ENCODE assay signal across 12 cellular contexts in genomic region chr1:19433610-19433999, GRCh38. TPM values are rescaled to one million over a fixed set of nuclear protein-coding genes. Genes with fewer than 3 reads are reported as not detected.
DNase-seq lines count a peak whose midpoint lies in the region; ATAC-seq, FAIRE-seq and TF ChIP-seq lines count a peak whose summit lies in the region.
"Had no signal": no experiment of that assay in that cellular context is flagged by ENCODE, and none has a peak within 500 bp of the region (broad histone marks: within the 10 kb centered on the region; RNA-seq: fewer than 3 reads in every experiment).

No MANE protein-coding gene starts in this region.

- H3K4me2 ChIP-seq in HepG2 (ENCODE audit: low read depth, low read length) = no peak overlapping the region

- 33 to 54% (median 46%) methylated on average over 3 of the region's 3 CpGs for WGBS in adrenal gland, 4 donors
- WGBS in testis, 2 donors = 46 to 57% methylated on average over 3 of the region's 3 CpGs
- WGBS in HepG2 (ENCODE audit: low lambda C conversion rate) = 90% methylated on average over 3 of the region's 3 CpGs

- in situ Hi-C loops in HepG2 (cut with HindIII; ENCODE audit: extremely low pct_ligation_motif_present, low pct_unique_long_range_greater_than_20kb) = no loop called here

- DNase-seq in LNCaP clone FGC (ENCODE audit: low read depth) (peak; percentile 42), adrenal gland (peak in 1 of 7 donors; percentile 59), testis (no peak), AML-193 (lab: John Stamatoyannopoulos, UW) (no peak), HepG2 (ENCODE audit: low spot score) (no peak), NAMALWA (ENCODE audit: low spot score) (no peak)
- DNase-seq: DMS79, KBM-7, naive B cell, NCI-H2081, T1000 had no signal

- CTCF ChIA-PET in HepG2 (lab: Yijun Ruan, JAX; ENCODE audit: low intra/inter-chr PET ratio, low total read pairs) = no interaction called here

- peaks cover 80% of the 10 kb centered on the region for H3K79me2 ChIP-seq in HepG2 (ENCODE audit: insufficient read depth, low read length)

- H3K9ac ChIP-seq in mucosa of rectum (ENCODE audit: low read depth in 1 of 2, low read length in 2 of 2) (no peak overlapping the region), HepG2 (ENCODE audit: insufficient read depth, low read depth, low read length) (no peak overlapping the region)

- TF ChIP-seq CTCF in LNCaP clone FGC (IDR thresholded peaks at IDR 0.05; ENCODE audit: control insufficient read depth, extremely low read depth, insufficient read depth) = no peak
- TF ChIP-seq CTCF in adrenal gland (IDR thresholded peaks at IDR 0.05) = no peak
- TF ChIP-seq CTCF in testis (IDR thresholded peaks at IDR 0.05) = no peak
- no peak for TF ChIP-seq CTCF in HepG2 (CRISPR knock-in tag; IDR thresholded peaks at IDR 0.05)

- TF ChIP-seq EP300 in HepG2 (IDR thresholded peaks at IDR 0.05; ENCODE audit: low read depth in 2 of 2, low read length in 2 of 2) = no peak
- TF ChIP-seq EP300 in HepG2 (CRISPR knock-in tag; IDR thresholded peaks at IDR 0.05; ENCODE audit: borderline replicate concordance) = no peak

- H3K36me3 ChIP-seq in adrenal gland (replicated peaks in 1 of 2) (no peaks in the 10 kb centered on the region), mucosa of rectum (ENCODE audit: control insufficient read depth in 2 of 2, insufficient read depth in 2 of 2, low read length in 2 of 2) (peaks cover 3 to 7% of the 10 kb centered on the region in 2 donors), testis (ENCODE audit: low read depth, missing control alignments) (no peaks in the 10 kb centered on the region), HepG2 (replicated peaks in 1 of 2; ENCODE audit: control insufficient read depth in 1 of 2, insufficient read depth in 2 of 2, low read length in 2 of 2) (peaks cover 0 to 3% of the 10 kb centered on the region in 2 experiments; a peak in 2 of 5 replicates)

- H3K4me1 ChIP-seq in adrenal gland (replicated peaks in 1 of 2) (peaks cover 50 to 84% of the 10 kb centered on the region in 2 donors), mucosa of rectum (ENCODE audit: control insufficient read depth in 2 of 2, insufficient read depth in 2 of 2, low read length in 2 of 2) (peaks cover 38 to 50% of the 10 kb centered on the region in 2 donors), testis (peaks cover 74% of the 10 kb centered on the region), HepG2 (ENCODE audit: insufficient read depth, low read length) (peaks cover 89% of the 10 kb centered on the region)

- POLR2A ChIA-PET in HepG2 (lab: Yijun Ruan, JAX) = no interaction called here

- H3K27ac ChIP-seq in adrenal gland (peak overlapping the region; percentile 41 to 91 (median 73)), mucosa of rectum (ENCODE audit: low read depth in 2 of 2, low read length in 2 of 2) (peak overlapping the region; percentile 45 to 76), testis (peak overlapping the region; percentile 92 to 94), HepG2 (ENCODE audit: extremely low read length, insufficient read depth, low read length) (no peak overlapping the region)

- no peaks in the 10 kb centered on the region for H3K27me3 ChIP-seq in adrenal gland
- H3K27me3 ChIP-seq in mucosa of rectum (ENCODE audit: control insufficient read depth in 2 of 2, insufficient read depth in 2 of 2, low read length in 2 of 2) = no peaks in the 10 kb centered on the region
- no peaks in the 10 kb centered on the region for H3K27me3 ChIP-seq in testis
- H3K27me3 ChIP-seq in HepG2 (ENCODE audit: control insufficient read depth in 1 of 2, insufficient read depth in 2 of 2, low read length in 2 of 2) = no peaks in the 10 kb centered on the region

- ATAC-seq in HepG2 = no peak

- no peak for FAIRE-seq in HepG2 (lab: Jason Lieb, UNC)

- no TSS peak for BruUV-seq in HepG2 (replicated peaks; lab: Mats Ljungman, UMichigan)

- intact Hi-C loops in adrenal gland (cut with DNase I) (no loop called here), testis (cut with DNase I; ENCODE audit: low total_unique reads) (no loop called here), HepG2 (cut with micrococcal nuclease; ENCODE audit: unreplicated experiment) (no loop called here)

- TF ChIP-seq POLR2A in adrenal gland (IDR thresholded peaks at IDR 0.05) = no peak
- no peak for TF ChIP-seq POLR2A in testis (IDR thresholded peaks at IDR 0.05)
- no peak for TF ChIP-seq POLR2A in HepG2 (IDR thresholded peaks at IDR 0.05; ENCODE audit: insufficient read depth in 1 of 2, low read depth in 2 of 2, low read length in 2 of 2)

- TF ChIP-seq RAD21 in HepG2 (CRISPR knock-in tag; IDR thresholded peaks at IDR 0.05) = no peak

- H4K20me1 ChIP-seq in HepG2 (ENCODE audit: insufficient read depth, low read length) = peaks cover 4% of the 10 kb centered on the region

- no peaks in the 10 kb centered on the region for H3K9me3 ChIP-seq in adrenal gland (replicated peaks in 1 of 3)
- no peaks in the 10 kb centered on the region for H3K9me3 ChIP-seq in mucosa of rectum (ENCODE audit: control insufficient read depth in 2 of 2, low read length in 2 of 2)
- no peaks in the 10 kb centered on the region for H3K9me3 ChIP-seq in testis
- H3K9me3 ChIP-seq in HepG2 (ENCODE audit: low read length) = no peaks in the 10 kb centered on the region

- H2AFZ ChIP-seq in HepG2 (ENCODE audit: low read length) = no peak overlapping the region

- H3K4me3 ChIP-seq in LNCaP clone FGC (ENCODE audit: low read depth, low read length) (no peak overlapping the region), adrenal gland (no peak overlapping the region), mucosa of rectum (ENCODE audit: low read length in 2 of 2) (no peak overlapping the region), testis (no peak overlapping the region), HepG2 (replicated peaks in 1 of 3; ENCODE audit: insufficient read depth in 1 of 3, low read depth in 2 of 3, low read length in 3 of 3) (no peak overlapping the region)

TF ChIP-seq in HepG2, 621 proteins besides CTCF, POLR2A, EP300 and RAD21:
- TF ChIP-seq ZNF136 (CRISPR knock-in tag; IDR thresholded peaks at IDR 0.05; ENCODE audit: low read depth) = no peak
- no peak for TF ChIP-seq PCBP1 (IDR thresholded peaks at IDR 0.05; ENCODE audit: borderline replicate concordance, low read depth, low read length)

RNA-seq across cellular contexts. Expression of gene CAPZB, which starts 51.7 kb away (rescaled TPM):
- total RNA-seq in adrenal gland (100 to 1,000 TPM; 110 to 386 (median 204) TPM), testis (100 to 1,000 TPM; 147 to 207 TPM), HepG2 (2016; rRNA removed; fragmentation: Illumina TruSeq; extraction: Trizol) (58.9 and 84.1 TPM in 2 replicates)
- polyA plus RNA-seq in adrenal gland (100 to 1,000 TPM; 156 to 314 (median 171) TPM), testis (ENCODE audit: insufficient read depth, low read depth, low replicate concordance) (502 TPM), HepG2 (2011; rRNA removed) (68.8 and 76.9 TPM in 2 replicates)
- total RNA-seq in HepG2 (2016; cell fraction: cytosol; rRNA removed; fragmentation: Illumina TruSeq; extraction: Trizol; ENCODE audit: low read depth) = 24.5 and 25.6 TPM in 2 replicates
- 61.9 and 68.4 TPM in 2 replicates for total RNA-seq in HepG2 (2016; cell fraction: insoluble cytoplasmic fraction; rRNA removed; fragmentation: Illumina TruSeq; extraction: Trizol)
- total RNA-seq in HepG2 (2016; cell fraction: membrane; rRNA removed; fragmentation: Illumina TruSeq; extraction: Trizol) = 41.5 and 44.2 TPM in 2 replicates
- 33.6 and 37.1 TPM in 2 replicates for total RNA-seq in HepG2 (2016; cell fraction: nucleus; rRNA removed; fragmentation: Illumina TruSeq; extraction: Trizol)
- polyA plus RNA-seq in HepG2 (2011; cell fraction: cytosol; rRNA removed) = 107 and 113 TPM in 2 replicates
- polyA plus RNA-seq in HepG2 (2011; cell fraction: nucleus; rRNA removed) = 34.6 and 35.9 TPM in 2 replicates
- polyA plus RNA-seq in HepG2 (2012) = 142 and 153 TPM in 2 replicates
- 87.3 and 97.7 TPM in 2 replicates for polyA plus RNA-seq in HepG2 (2016; cell fraction: cytosol; fragmentation: Illumina TruSeq; extraction: Trizol; ENCODE audit: low read depth)
- 211 and 248 TPM in 2 replicates for polyA plus RNA-seq in HepG2 (2016; cell fraction: insoluble cytoplasmic fraction; fragmentation: Illumina TruSeq; extraction: Trizol; ENCODE audit: low read depth)
- 103 and 116 TPM in 2 replicates for polyA plus RNA-seq in HepG2 (2016; cell fraction: membrane; fragmentation: Illumina TruSeq; extraction: Trizol; ENCODE audit: low read depth)
- 131 and 139 TPM in 2 replicates for polyA plus RNA-seq in HepG2 (2016; cell fraction: nucleus; fragmentation: Illumina TruSeq; extraction: Trizol; ENCODE audit: insufficient read depth, low read depth)
- 37.1 and 54.9 TPM in 2 replicates for polyA minus RNA-seq in HepG2 (2011; rRNA and poly(A)+ RNA removed; ENCODE audit: low replicate concordance)
- 49.6 and 56.8 TPM in 2 replicates for polyA minus RNA-seq in HepG2 (2011; cell fraction: cytosol; rRNA and poly(A)+ RNA removed)
- polyA minus RNA-seq in HepG2 (2011; cell fraction: nucleus; rRNA and poly(A)+ RNA removed) = 19.3 and 21.5 TPM in 2 replicates
